Comparison of ENCODE assay signal across 1 cellular context in the genomic region with DNA sequence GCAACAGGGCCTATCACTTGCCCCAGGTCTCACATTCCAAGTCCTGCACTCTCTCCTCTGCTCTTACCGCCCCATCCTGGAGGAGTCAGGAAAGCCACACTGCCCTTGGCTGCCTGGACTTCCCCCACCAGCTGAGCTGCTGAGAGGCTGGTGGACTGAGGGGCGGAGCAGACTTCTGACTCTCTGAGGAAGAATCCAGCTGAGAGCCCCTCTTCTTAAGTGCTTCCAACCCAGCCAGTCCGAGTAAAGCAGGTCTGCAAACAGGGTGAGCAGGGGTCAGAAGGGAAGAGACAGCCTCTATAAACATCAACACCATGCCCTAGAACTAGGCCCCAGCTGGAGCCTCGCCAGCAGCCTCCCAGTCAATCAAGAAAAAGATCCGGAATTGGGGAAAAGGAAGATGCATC.
TF ChIP-seq lines count a peak whose summit lies in the region.

No MANE protein-coding gene starts in this region.

TF ChIP-seq in IMR-90, 13 proteins besides CTCF, POLR2A, EP300 and RAD21 (continued from another document):
- TF ChIP-seq RFX5 (IDR thresholded peaks at IDR 0.05; ENCODE audit: low read depth, low read length): no peak
- TF ChIP-seq, protein P1, sequence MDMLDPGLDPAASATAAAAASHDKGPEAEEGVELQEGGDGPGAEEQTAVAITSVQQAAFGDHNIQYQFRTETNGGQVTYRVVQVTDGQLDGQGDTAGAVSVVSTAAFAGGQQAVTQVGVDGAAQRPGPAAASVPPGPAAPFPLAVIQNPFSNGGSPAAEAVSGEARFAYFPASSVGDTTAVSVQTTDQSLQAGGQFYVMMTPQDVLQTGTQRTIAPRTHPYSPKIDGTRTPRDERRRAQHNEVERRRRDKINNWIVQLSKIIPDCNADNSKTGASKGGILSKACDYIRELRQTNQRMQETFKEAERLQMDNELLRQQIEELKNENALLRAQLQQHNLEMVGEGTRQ (IDR thresholded peaks at IDR 0.05; ENCODE audit: low read depth, low read length): no peak
